ENCODE assay signal across 8 cellular contexts in genomic region chr2:171893196-171893823, GRCh38. TPM values are rescaled to one million over a fixed set of nuclear protein-coding genes. Genes with fewer than 3 reads are reported as not detected.
A peak's percentile ranks its signal among the peaks of the same experiment; 100 is the strongest.
DNase-seq lines count a peak whose midpoint lies in the region; ATAC-seq lines count a peak whose summit lies in the region.

No MANE protein-coding gene starts in this region.

- no peak overlapping the region for H4K91ac ChIP-seq in trophoblast cell (ENCODE audit: low read depth, low read length)

- H2BK12ac ChIP-seq in trophoblast cell (ENCODE audit: low read length): no peak overlapping the region

- H3K4me1 Mint-ChIP-seq in activated T-cell treated with anti-CD3 and anti-CD28 coated beads, Interleukin-2, amount 50 U/mL, for 4 hours (ENCODE audit: low read depth): peaks cover 33% of the 10 kb centered on the region

- H2AFZ ChIP-seq in trophoblast cell (ENCODE audit: insufficient read depth, low read length, poor library complexity): peak overlapping the region; percentile 46

- peak overlapping the region; percentile 18 for H3K14ac ChIP-seq in trophoblast cell (ENCODE audit: low read length)

- H3K18ac ChIP-seq in trophoblast cell (ENCODE audit: low read length): no peak overlapping the region

- no peak overlapping the region for H2BK5ac ChIP-seq in trophoblast cell (ENCODE audit: low read depth, low read length, poor library complexity)

- no peaks in the 10 kb centered on the region for H3K9me3 Mint-ChIP-seq in activated T-cell treated with anti-CD3 and anti-CD28 coated beads, Interleukin-2, amount 50 U/mL, for 4 hours

- DNase-seq in activated T-cell treated with anti-CD3 and anti-CD28 coated beads, Interleukin-2, amount 50 U/mL, for 4 hours: no peak
- no peak for DNase-seq in activated T-cell treated with anti-CD3 and anti-CD28 coated beads, Interleukin-2, amount 50 U/mL, for 48 hours
- DNase-seq in SJSA1 (ENCODE audit: low read depth in 1 of 2, low spot score in 2 of 2) (no peak), fibroblast of peridontal ligament (ENCODE audit: extremely low read depth) (peak; percentile 50), trophoblast cell (no peak), head of caudate nucleus (no peak)
- no peak for DNase-seq in activated CD8-positive, alpha-beta memory T cell treated with anti-CD3 and anti-CD28 coated beads, Interleukin-2, amount 50 U/mL, for 48 hours

- H3K23ac ChIP-seq in trophoblast cell (ENCODE audit: low read length): no peak overlapping the region

- H3K36me3 ChIP-seq in SJSA1 (0 out of 2 replicates have a peak, but pooled peaks cover 8% of the 10 kb centered on the region), trophoblast cell (ENCODE audit: control insufficient read depth in 1 of 2, insufficient read depth in 2 of 2, low read length in 2 of 2) (no peaks in the 10 kb centered on the region)

- H3K4me3 ChIP-seq in SJSA1: peak overlapping the region; percentile 62
- peak overlapping the region; percentile 75 for H3K4me3 ChIP-seq in trophoblast cell (ENCODE audit: low read depth, low read length)

- H3K27ac ChIP-seq in SJSA1 (no peak overlapping the region), trophoblast cell (ENCODE audit: low read depth, low read length) (no peak overlapping the region)

- no peak overlapping the region for H3K4ac ChIP-seq in trophoblast cell (ENCODE audit: low read depth, low read length)

- intact Hi-C loops in head of caudate nucleus (cut with DNase I): no loop called here

- H3K27me3 ChIP-seq in SJSA1 (replicated peaks): no peaks in the 10 kb centered on the region
- no peaks in the 10 kb centered on the region for H3K27me3 ChIP-seq in trophoblast cell (ENCODE audit: insufficient read depth, low read length)

- peaks cover 8% of the 10 kb centered on the region for H3K79me1 ChIP-seq in trophoblast cell (ENCODE audit: low read length)

- H3K79me2 ChIP-seq in trophoblast cell (ENCODE audit: control insufficient read depth, insufficient read depth, low read length, poor library complexity): peaks cover 2% of the 10 kb centered on the region

- peak overlapping the region; percentile 98 for H3K4me3 Mint-ChIP-seq in activated T-cell treated with anti-CD3 and anti-CD28 coated beads, Interleukin-2, amount 50 U/mL, for 4 hours

- H4K12ac ChIP-seq in trophoblast cell (ENCODE audit: low read depth, low read length): no peak overlapping the region

- H3K27me3 Mint-ChIP-seq in activated T-cell treated with anti-CD3 and anti-CD28 coated beads, Interleukin-2, amount 50 U/mL, for 4 hours (ENCODE audit: low read depth): no peaks in the 10 kb centered on the region

- no CpG with 5 or more reads among the region's 7 CpGs for WGBS in trophoblast cell (ENCODE audit: extremely low coverage, insufficient coverage, insufficient read length)

- H4K8ac ChIP-seq in trophoblast cell (ENCODE audit: low read depth, low read length): peak overlapping the region; percentile 52

- no peak for ATAC-seq in activated T-cell treated with anti-CD3 and anti-CD28 coated beads, Interleukin-2, amount 50 U/mL, for 4 hours
- ATAC-seq in GM21737 (IDR thresholded peaks at IDR 0.05; ENCODE audit: unreplicated experiment): no peak

- no peak overlapping the region for H2BK120ac ChIP-seq in trophoblast cell (ENCODE audit: insufficient read depth, low read length, poor library complexity)

- peak overlapping the region; percentile 95 for H3K4me2 ChIP-seq in trophoblast cell (ENCODE audit: low read length)

- no peaks in the 10 kb centered on the region for H3K9me3 ChIP-seq in SJSA1 (replicated peaks)
- H3K9me3 ChIP-seq in trophoblast cell (ENCODE audit: insufficient read depth, low read depth, low read length): no peaks in the 10 kb centered on the region

- no peak overlapping the region for H3K9ac ChIP-seq in trophoblast cell (ENCODE audit: low read length)

- H2AK5ac ChIP-seq in trophoblast cell (ENCODE audit: low read length): no peak overlapping the region

- H3K4me1 ChIP-seq in SJSA1 (replicated peaks): peaks cover 10% of the 10 kb centered on the region
- H3K4me1 ChIP-seq in trophoblast cell (ENCODE audit: control insufficient read depth in 1 of 2, insufficient read depth in 2 of 2, low read length in 2 of 2): peaks cover 0 to 2% of the 10 kb centered on the region in 2 experiments

- peaks cover 19% of the 10 kb centered on the region for H3K36me3 Mint-ChIP-seq in activated T-cell treated with anti-CD3 and anti-CD28 coated beads, Interleukin-2, amount 50 U/mL, for 4 hours (ENCODE audit: insufficient read depth)

RNA-seq across cellular contexts. Expression of gene SLC25A12, which starts 0.7 kb away (rescaled TPM):
- total RNA-seq in activated T-cell treated with anti-CD3 and anti-CD28 coated beads, Interleukin-2, amount 50 U/mL, for 4 hours: 10 to 100 TPM; 22.5 to 27.6 (median 26.3) TPM
- 14.3 and 21.1 TPM in 2 replicates for total RNA-seq in SJSA1 (2014; rRNA removed; shearing (Covaris generic))
- 2.3 and 2.6 TPM in 2 replicates for polyA plus RNA-seq in trophoblast cell (2013)

RNA-seq across cellular contexts. Expression of gene HAT1, which starts 29.0 kb away (rescaled TPM):
- 10 to 100 TPM; 75.7 to 77.6 (median 76.6) TPM for total RNA-seq in activated T-cell treated with anti-CD3 and anti-CD28 coated beads, Interleukin-2, amount 50 U/mL, for 4 hours
- 111 and 122 TPM in 2 replicates for total RNA-seq in SJSA1 (2014; rRNA removed; shearing (Covaris generic))
- polyA plus RNA-seq in trophoblast cell (2013): 56.4 and 61.0 TPM in 2 replicates
